19 cellular contexts compared by ENCODE assay signal in genomic region chr6:136923954-136924291, GRCh38. TPM values are rescaled to one million over a fixed set of nuclear protein-coding genes. Genes with fewer than 3 reads are reported as not detected.
DNase-seq lines count a peak whose midpoint lies in the region; ATAC-seq, FAIRE-seq and TF ChIP-seq lines count a peak whose summit lies in the region.
"Had no signal": no experiment of that assay in that cellular context is flagged by ENCODE, and none has a peak within 500 bp of the region (broad histone marks: within the 10 kb centered on the region; RNA-seq: fewer than 3 reads in every experiment).

No MANE protein-coding gene starts in this region.

- TF ChIP-seq POLR2A in H1 (IDR thresholded peaks at IDR 0.05; ENCODE audit: control extremely low read depth in 1 of 2, low read depth in 2 of 2, low read length in 2 of 2), result no peak

- H2BK5ac ChIP-seq in H1 (ENCODE audit: low read depth, low read length), result no peak overlapping the region
- no peak overlapping the region for H2BK5ac ChIP-seq in neuronal stem cell (ENCODE audit: low read length)

- H4K91ac ChIP-seq in H1 (replicated peaks; ENCODE audit: insufficient read length, low read length) (no peak overlapping the region), neuronal stem cell (ENCODE audit: low read depth, low read length, poor library complexity) (no peak overlapping the region)

- peaks cover 19% of the 10 kb centered on the region for H3K4me1 Mint-ChIP-seq in T-helper 2 cell treated with Interferon-gamma antibody and Interleukin-4, amounts not matched to agents 5 μg/mL and 100 μg/mL, for 36 hours (ENCODE audit: low read depth)
- peaks cover 13 to 14% (median 14%) of the 10 kb centered on the region in 3 donors for H3K4me1 Mint-ChIP-seq in IgD-negative memory B cell

- no peak for TF ChIP-seq CTCF in H1 (IDR thresholded peaks at IDR 0.05; ENCODE audit: control extremely low read depth in 1 of 3, insufficient read depth in 1 of 3, low read depth in 1 of 3, low read length in 3 of 3)

- H3K9me3 ChIP-seq in H1 (ENCODE audit: insufficient read depth in 2 of 2, low read depth in 1 of 2, low read length in 1 of 2), result peaks cover 0 to 3% of the 10 kb centered on the region in 2 experiments; a peak in 1 of 4 replicates
- peaks cover 0 to 2% of the 10 kb centered on the region in 2 donors for H3K9me3 ChIP-seq in neuronal stem cell (replicated peaks in 1 of 2; ENCODE audit: control insufficient read depth in 2 of 2, insufficient read depth in 1 of 2, low read depth in 1 of 2, low read length in 2 of 2)

- H3K79me1 ChIP-seq in H1 (ENCODE audit: low read depth, low read length), result no peaks in the 10 kb centered on the region
- peaks cover 4% of the 10 kb centered on the region for H3K79me1 ChIP-seq in neuronal stem cell (ENCODE audit: low read depth, low read length)

- ATAC-seq in GM18498 (IDR thresholded peaks at IDR 0.05; ENCODE audit: unreplicated experiment), result no peak

- no peaks in the 10 kb centered on the region for H3K36me3 Mint-ChIP-seq in T-helper 2 cell treated with Interferon-gamma antibody and Interleukin-4, amounts not matched to agents 5 μg/mL and 100 μg/mL, for 36 hours (ENCODE audit: low read depth)
- peaks cover 4% of the 10 kb centered on the region for H3K36me3 Mint-ChIP-seq in IgD-negative memory B cell

- POLR2A ChIA-PET in H1 (lab: Charles Lee; ENCODE audit: partially characterized antibody), result interaction anchor here (0.6 to 3.8 kb wide), 2 partner anchors 13 to 35 kb away, joined by 3 to 26 read pairs; no protein-coding TSS in a partner anchor

- H3K23me2 ChIP-seq in H1 (ENCODE audit: low read depth, low read length), result peaks cover 16% of the 10 kb centered on the region

- H3K79me2 ChIP-seq in H1 (ENCODE audit: control insufficient read depth in 1 of 2, insufficient read depth in 2 of 2, low read length in 2 of 2), result no peaks in the 10 kb centered on the region

- H3K27ac ChIP-seq in H1 (ENCODE audit: low read depth, low read length) (no peak overlapping the region), neuronal stem cell (replicated peaks; ENCODE audit: low read length) (no peak overlapping the region)
- H3K27ac ChIP-seq: C4-2B had no signal

- CTCF ChIA-PET in H1 (lab: Charles Lee; ENCODE audit: partially characterized antibody), result interaction anchor here (0.6 to 4.6 kb wide), 4 partner anchors 15 to 571 kb away, joined by 3 to 36 read pairs (median 6); no protein-coding TSS in a partner anchor

- H4K5ac ChIP-seq in H1 (ENCODE audit: insufficient read length, low read depth, low read length), result no peak overlapping the region

- H2BK120ac ChIP-seq in H1 (replicated peaks; ENCODE audit: low read depth, low read length) (no peak overlapping the region), neuronal stem cell (ENCODE audit: low read depth, low read length) (no peak overlapping the region)

- H4K20me1 ChIP-seq in H1 (replicated peaks in 1 of 2; ENCODE audit: control insufficient read depth in 1 of 2, insufficient read depth in 2 of 2, low read length in 2 of 2), result no peaks in the 10 kb centered on the region

- H3K27ac Mint-ChIP-seq in T-helper 2 cell treated with Interferon-gamma antibody and Interleukin-4, amounts not matched to agents 5 μg/mL and 100 μg/mL, for 36 hours, result no peak overlapping the region
- H3K27ac Mint-ChIP-seq in IgD-negative memory B cell, result no peak overlapping the region

- H2BK12ac ChIP-seq in H1 (ENCODE audit: low read depth, low read length), result peak overlapping the region; percentile 90; the same call in 1 of the 2 replicates
- peak overlapping the region; percentile 22 for H2BK12ac ChIP-seq in neuronal stem cell (ENCODE audit: low read length)

- H3K18ac ChIP-seq in H1 (ENCODE audit: extremely low read depth, low read length) (peak overlapping the region; percentile 48; the same call in 1 of the 2 replicates), neuronal stem cell (ENCODE audit: low read length) (no peak overlapping the region)

- H3K56ac ChIP-seq in H1 (replicated peaks; ENCODE audit: insufficient read length, low read depth, low read length), result no peak overlapping the region

- peaks cover 30 to 52% (median 51%) of the 10 kb centered on the region in 4 experiments for H3K27me3 ChIP-seq in H1 (replicated peaks in 1 of 4; ENCODE audit: control insufficient read depth in 3 of 4, extremely low read depth in 1 of 4, insufficient read depth in 3 of 4, low read length in 3 of 4)
- H3K27me3 ChIP-seq in neuronal stem cell (ENCODE audit: control insufficient read depth in 3 of 3, insufficient read depth in 3 of 3, low read depth in 1 of 3, low read length in 3 of 3), result peaks cover 19 to 73% (median 51%) of the 10 kb centered on the region in 3 experiments

- 97% methylated on average over 26 of the region's 26 CpGs; no CpG with 5 or more reads in 1 of the 2 experiments for WGBS in H1 (ENCODE audit: extremely low coverage in 1 of 2, insufficient coverage in 1 of 2, insufficient read length in 1 of 2, insufficient replicate concordance in 2 of 2, low coverage in 1 of 2, low lambda C conversion rate in 2 of 2, missing lambda C conversion rate in 1 of 2), 2 experiments
- no CpG with 5 or more reads among the region's 26 CpGs for WGBS in neuronal stem cell (ENCODE audit: extremely low coverage in 2 of 2, insufficient read length in 2 of 2, insufficient replicate concordance in 1 of 2), 2 donors

- H3K14ac ChIP-seq in H1 (ENCODE audit: insufficient read length), result no peak overlapping the region
- peak overlapping the region; percentile 56 for H3K14ac ChIP-seq in neuronal stem cell (ENCODE audit: low read length)

- TF ChIP-seq EP300 in H1 (IDR thresholded peaks at IDR 0.05; ENCODE audit: borderline replicate concordance in 1 of 2, low read depth in 2 of 2, low read length in 2 of 2), result no peak

- H3K4me3 Mint-ChIP-seq in T-helper 2 cell treated with Interferon-gamma antibody and Interleukin-4, amounts not matched to agents 5 μg/mL and 100 μg/mL, for 36 hours, result peak overlapping the region; percentile 63
- peak overlapping the region; percentile 14 to 87 (median 72) for H3K4me3 Mint-ChIP-seq in IgD-negative memory B cell

- peaks cover 56% of the 10 kb centered on the region for H3K27me3 Mint-ChIP-seq in T-helper 2 cell treated with Interferon-gamma antibody and Interleukin-4, amounts not matched to agents 5 μg/mL and 100 μg/mL, for 36 hours (ENCODE audit: low read depth)
- peaks cover 45% of the 10 kb centered on the region for H3K27me3 Mint-ChIP-seq in IgD-negative memory B cell

- H2BK20ac ChIP-seq in H1 (ENCODE audit: low read length), result no peak overlapping the region; the same call in 1 of the 2 replicates

- DNase-seq in T-helper 2 cell treated with Interferon-gamma antibody and Interleukin-4, amounts not matched to agents 5 μg/mL and 100 μg/mL, for 36 hours (ENCODE audit: low spot score), result no peak
- DNase-seq in T-helper 2 cell, result no peak
- DNase-seq in H1 (ENCODE audit: low read depth in 1 of 2, low spot score in 2 of 2), result no peak
- no peak for DNase-seq in neuronal stem cell (ENCODE audit: low spot score)
- no peak for DNase-seq in stimulated activated CD4-positive, alpha-beta T cell treated with anti-CD3 and anti-CD28 coated beads, Interleukin-1b, Interleukin-23, amount 100 ng/mL, for 48 hours
- no peak for DNase-seq in central memory CD4-positive, alpha-beta T cell
- DNase-seq: DND-41, left cardiac atrium, NCI-H524 treated with DMSO at 0.1 percent for 48 hours had no signal

- H3K4me3 ChIP-seq in H1 (ENCODE audit: extremely low read depth in 1 of 4, insufficient read depth in 2 of 4, low read depth in 3 of 4, low read length in 4 of 4) (no peak overlapping the region), neuronal stem cell (ENCODE audit: low read length in 2 of 2) (peak overlapping the region in 1 of 2 donors; percentile 66)

- H3K9me3 Mint-ChIP-seq in T-helper 2 cell treated with Interferon-gamma antibody and Interleukin-4, amounts not matched to agents 5 μg/mL and 100 μg/mL, for 36 hours, result no peaks in the 10 kb centered on the region
- H3K9me3 Mint-ChIP-seq in IgD-negative memory B cell, result no peaks in the 10 kb centered on the region

- H3K23ac ChIP-seq in H1 (ENCODE audit: insufficient read length) (no peak overlapping the region), neuronal stem cell (ENCODE audit: low read depth, low read length, poor library complexity) (peak overlapping the region; percentile 65)

- H3K4ac ChIP-seq in H1 (replicated peaks; ENCODE audit: insufficient read length, low read depth, low read length), result no peak overlapping the region
- H3K4ac ChIP-seq in neuronal stem cell (ENCODE audit: low read length), result no peak overlapping the region

- H2BK15ac ChIP-seq in H1 (ENCODE audit: low read length) (peak overlapping the region; percentile 61), neuronal stem cell (ENCODE audit: low read length) (peak overlapping the region; percentile 67)

- H3K9ac ChIP-seq in H1 (replicated peaks in 1 of 4; ENCODE audit: extremely low read depth in 1 of 4, low read depth in 3 of 4, low read length in 3 of 4), result no peak overlapping the region
- no peak overlapping the region for H3K9ac ChIP-seq in neuronal stem cell (ENCODE audit: low read depth, low read length, poor library complexity)

- peak overlapping the region; percentile 39; the same call in 1 of the 2 replicates for H4K8ac ChIP-seq in H1 (ENCODE audit: extremely low read depth, insufficient read depth, low read length)
- no peak overlapping the region for H4K8ac ChIP-seq in neuronal stem cell (ENCODE audit: low read depth, low read length)

- peaks cover 0 to 4% (median 0%) of the 10 kb centered on the region in 4 experiments; a peak in 1 of 8 replicates for H3K36me3 ChIP-seq in H1 (ENCODE audit: control insufficient read depth in 2 of 4, insufficient read depth in 4 of 4, low read length in 3 of 4)
- no peaks in the 10 kb centered on the region for H3K36me3 ChIP-seq in neuronal stem cell (replicated peaks in 1 of 2; ENCODE audit: control insufficient read depth in 2 of 2, insufficient read depth in 2 of 2, low read length in 2 of 2)

- H2AK5ac ChIP-seq in H1 (ENCODE audit: low read depth, low read length), result peak overlapping the region; percentile 70; the same call in 1 of the 2 replicates
- peak overlapping the region; percentile 75 for H2AK5ac ChIP-seq in neuronal stem cell (ENCODE audit: low read depth, low read length)

- FAIRE-seq in H1 (lab: Jason Lieb, UNC), result no peak
- FAIRE-seq: A204.1, endometrium, urothelium cell line had no signal

- no peak for TF ChIP-seq RAD21 in H1 (IDR thresholded peaks at IDR 0.05 in 1 of 2, conservative IDR thresholded peaks at IDR 0.05 in 1 of 2; ENCODE audit: low read depth in 2 of 2, low read length in 2 of 2)

- H2AFZ ChIP-seq in H1 (ENCODE audit: low read length) (no peak overlapping the region), neuronal stem cell (ENCODE audit: low read length) (no peak overlapping the region)

- H3K4me2 ChIP-seq in H1 (ENCODE audit: insufficient read depth in 1 of 2, low read depth in 2 of 2, low read length in 2 of 2) (peak overlapping the region in 1 of 2 experiments; percentile 88; a peak in 1 of 4 replicates), neuronal stem cell (ENCODE audit: insufficient read depth, low read length, poor library complexity, severe bottlenecking) (no peak overlapping the region)

- peaks cover 0 to 12% (median 10%) of the 10 kb centered on the region in 4 experiments; a peak in 5 of 7 replicates for H3K4me1 ChIP-seq in H1 (replicated peaks in 1 of 4; ENCODE audit: control insufficient read depth in 3 of 4, insufficient read depth in 4 of 4, low read length in 3 of 4)
- peaks cover 3 to 4% of the 10 kb centered on the region in 2 donors for H3K4me1 ChIP-seq in neuronal stem cell (ENCODE audit: control insufficient read depth in 2 of 2, insufficient read depth in 1 of 2, low read depth in 1 of 2, low read length in 2 of 2)

RNA-seq across cellular contexts. Expression of gene SLC35D3, which starts 1.8 kb away (rescaled TPM):
- polyA plus RNA-seq in IgD-negative memory B cell, result not detected
- total RNA-seq in H1 (2021; fragmentation: NEBNext Ultra II Directional; extraction: Animal tissue kit (Norgen Biotek cat#: 25700)), result 0.39 and 0.57 TPM in 2 replicates
- 0.27 and 0.74 TPM in 2 replicates for polyA plus RNA-seq in H1 (2011; rRNA removed)
- polyA plus RNA-seq in H1 (2011; cell fraction: cytosol; rRNA removed), result 0.48 TPM
- 0.51 TPM for polyA plus RNA-seq in H1 (2011; cell fraction: nucleus; rRNA removed)
- 0.14 to 0.37 TPM (median 0.30 TPM) in 4 replicates for polyA plus RNA-seq in H1 (2012, experiment 1 of 2)
- 0.21 TPM for polyA plus RNA-seq in H1 (2012, experiment 2 of 2)
- 1.0 TPM for polyA plus RNA-seq in H1 (2013, experiment 1 of 2)
- 1.2 TPM for polyA plus RNA-seq in H1 (2013, experiment 2 of 2)
- polyA minus RNA-seq in H1 (2011; rRNA and poly(A)+ RNA removed), result 0.09 and 0.20 TPM in 2 replicates
- polyA minus RNA-seq in H1 (2011; cell fraction: cytosol; rRNA and poly(A)+ RNA removed), result not detected
- 0.30 TPM for polyA minus RNA-seq in H1 (2011; cell fraction: nucleus; rRNA and poly(A)+ RNA removed)
- 0.03 TPM for polyA plus RNA-seq in neuronal stem cell (2013, experiment 1 of 2)
- polyA plus RNA-seq in neuronal stem cell (2013, experiment 2 of 2), result 0.01 TPM
- total RNA-seq: left cardiac atrium, mucosa of gallbladder, OCI-LY7, posterior vena cava, SK-MEL-5 had no signal
